Comparison of ENCODE assay signal across 12 cellular contexts in genomic region chr19:1079566-1080111, GRCh38. TPM values are rescaled to one million over a fixed set of nuclear protein-coding genes. Genes with fewer than 3 reads are reported as not detected.
DNase-seq lines count a peak whose midpoint lies in the region; ATAC-seq and TF ChIP-seq lines count a peak whose summit lies in the region.
"Had no signal": no experiment of that assay in that cellular context is flagged by ENCODE, and none has a peak within 500 bp of the region (broad histone marks: within the 10 kb centered on the region; RNA-seq: fewer than 3 reads in every experiment).

No MANE protein-coding gene starts in this region.

- no peak overlapping the region for H3K4me3 Mint-ChIP-seq in glutamatergic neuron (ENCODE audit: unreplicated experiment)

- intact Hi-C loops in Right ventricle myocardium superior (cut with DNase I) (no loop called here), left ventricle myocardium inferior (cut with micrococcal nuclease) (no loop called here), right lobe of liver (cut with DNase I) (no loop called here), upper lobe of right lung (cut with DNase I) (loop anchor here (10.0 kb wide), 1 partner anchor 45 kb away; no protein-coding TSS in a partner anchor)

- in situ Hi-C loops in HAP-1 (cut with MboI; ENCODE audit: low sequenced_read_pairs): no loop called here

- TF ChIP-seq CTCF in left ventricle myocardium inferior (IDR thresholded peaks at IDR 0.05; ENCODE audit: borderline replicate concordance) (no peak), right lobe of liver (IDR thresholded peaks at IDR 0.05) (no peak), upper lobe of right lung (IDR thresholded peaks at IDR 0.05) (no peak), glutamatergic neuron (IDR thresholded peaks at IDR 0.05; ENCODE audit: partially characterized antibody, unreplicated experiment) (no peak)

- H3K27ac ChIP-seq in left ventricle myocardium inferior (replicated peaks): no peak overlapping the region
- no peak overlapping the region for H3K27ac ChIP-seq in right lobe of liver
- no peak overlapping the region for H3K27ac ChIP-seq in upper lobe of right lung
- H3K27ac ChIP-seq: thoracic aorta had no signal

- H3K4me1 Mint-ChIP-seq in glutamatergic neuron (ENCODE audit: low read depth, unreplicated experiment): no peaks in the 10 kb centered on the region

- H3K4me1 ChIP-seq in left ventricle myocardium inferior (peaks cover 15% of the 10 kb centered on the region), right lobe of liver (peaks cover 0 to 26% (median 6%) of the 10 kb centered on the region in 4 donors), upper lobe of right lung (peaks cover 38% of the 10 kb centered on the region), HAP-1 (peaks cover 3% of the 10 kb centered on the region; the same call in 1 of the 2 replicates)

- DNase-seq in Right ventricle myocardium superior (peak; percentile 42), left ventricle myocardium inferior (no peak), activated T-helper 1 cell treated with Interleukin-2 at 50 U/mL for 16 hours (ENCODE audit: low read depth) (peak; percentile 53), right lobe of liver (peak in 2 of 3 donors; percentile 27 to 53), upper lobe of right lung (peak; percentile 72), HT-29 (ENCODE audit: low spot score) (no peak), glutamatergic neuron (no peak), HAP-1 (ENCODE audit: low spot score in 2 of 2) (no peak)
- DNase-seq: HCEC 1CT, MM.1S, small intestine had no signal

- no peak overlapping the region for H3K4me3 ChIP-seq in left ventricle myocardium inferior
- H3K4me3 ChIP-seq in right lobe of liver: no peak overlapping the region
- H3K4me3 ChIP-seq in upper lobe of right lung: no peak overlapping the region
- no peak overlapping the region for H3K4me3 ChIP-seq in HAP-1
- H3K4me3 ChIP-seq: thoracic aorta had no signal

- peaks cover 5% of the 10 kb centered on the region for H3K27me3 Mint-ChIP-seq in glutamatergic neuron (ENCODE audit: unreplicated experiment)

- H3K36me3 Mint-ChIP-seq in glutamatergic neuron (ENCODE audit: unreplicated experiment): no peaks in the 10 kb centered on the region

- H3K36me3 ChIP-seq in left ventricle myocardium inferior (no peaks in the 10 kb centered on the region), right lobe of liver (no peaks in the 10 kb centered on the region), upper lobe of right lung (peaks cover 40% of the 10 kb centered on the region), HAP-1 (replicated peaks) (peaks cover 7% of the 10 kb centered on the region; the same call in 1 of the 2 replicates)
- H3K36me3 ChIP-seq: thoracic aorta had no signal

- no peaks in the 10 kb centered on the region for H3K9me3 Mint-ChIP-seq in glutamatergic neuron (ENCODE audit: unreplicated experiment)

- H3K9me3 ChIP-seq in left ventricle myocardium inferior (replicated peaks): no peaks in the 10 kb centered on the region
- no peaks in the 10 kb centered on the region for H3K9me3 ChIP-seq in right lobe of liver
- H3K9me3 ChIP-seq in upper lobe of right lung: no peaks in the 10 kb centered on the region
- no peaks in the 10 kb centered on the region for H3K9me3 ChIP-seq in HAP-1
- H3K9me3 ChIP-seq: thoracic aorta had no signal

- no peak for ATAC-seq in Right ventricle myocardium superior (ENCODE audit: poor library complexity)
- no peak for ATAC-seq in right lobe of liver
- no peak for ATAC-seq in upper lobe of right lung

- H3K27ac Mint-ChIP-seq in glutamatergic neuron (ENCODE audit: unreplicated experiment): no peak overlapping the region

- H3K27me3 ChIP-seq in left ventricle myocardium inferior (ENCODE audit: low read depth): no peaks in the 10 kb centered on the region
- H3K27me3 ChIP-seq in right lobe of liver: no peaks in the 10 kb centered on the region
- no peaks in the 10 kb centered on the region for H3K27me3 ChIP-seq in upper lobe of right lung
- H3K27me3 ChIP-seq in HAP-1 (ENCODE audit: low read depth): no peaks in the 10 kb centered on the region

- WGBS in right lobe of liver (ENCODE audit: insufficient coverage, low coverage, low lambda C conversion rate, missing lambda C conversion rate): 51% methylated on average over 5 of the region's 45 CpGs

- no peak for TF ChIP-seq POLR2A in right lobe of liver (IDR thresholded peaks at IDR 0.05)

RNA-seq across cellular contexts. Expression of gene ARHGAP45, which starts 12.7 kb away (rescaled TPM):
- 5.1 TPM for total RNA-seq in Right ventricle myocardium superior
- total RNA-seq in left ventricle myocardium inferior: 4.8 TPM
- total RNA-seq in right lobe of liver: 1 to 10 TPM; 4.2 to 10.0 (median 7.3) TPM
- total RNA-seq in upper lobe of right lung: 98.2 TPM
- total RNA-seq in HT-29 (2014; rRNA removed; shearing (Covaris generic)): 93.3 and 102 TPM in 2 replicates
- total RNA-seq in glutamatergic neuron (ENCODE audit: unreplicated experiment): 1.7 TPM

RNA-seq across cellular contexts. Expression of gene POLR2E, which starts 15.5 kb away (rescaled TPM):
- total RNA-seq in Right ventricle myocardium superior: 146 TPM
- 140 TPM for total RNA-seq in left ventricle myocardium inferior
- 100 to 1,000 TPM; 112 to 256 (median 131) TPM for total RNA-seq in right lobe of liver
- total RNA-seq in upper lobe of right lung: 155 TPM
- total RNA-seq in HT-29 (2014; rRNA removed; shearing (Covaris generic)): 394 and 395 TPM in 2 replicates
- total RNA-seq in glutamatergic neuron (ENCODE audit: unreplicated experiment): 140 TPM

RNA-seq across cellular contexts. Expression of gene GPX4, which starts 24.2 kb away (rescaled TPM):
- total RNA-seq in Right ventricle myocardium superior (345 TPM), left ventricle myocardium inferior (327 TPM), right lobe of liver (100 to 1,000 TPM; 204 to 389 (median 212) TPM), upper lobe of right lung (387 TPM), glutamatergic neuron (ENCODE audit: unreplicated experiment) (210 TPM)
- total RNA-seq in HT-29 (2014; rRNA removed; shearing (Covaris generic)): 1,102 and 1,117 TPM in 2 replicates

RNA-seq across cellular contexts. Expression of gene ABCA7, which starts 39.7 kb away (rescaled TPM):
- total RNA-seq in Right ventricle myocardium superior (5.2 TPM), left ventricle myocardium inferior (9.3 TPM), right lobe of liver (10 to 100 TPM in 3 of 6 experiments, 1 to 10 TPM in 3; 4.8 to 14.6 (median 9.1) TPM), upper lobe of right lung (51.0 TPM), glutamatergic neuron (ENCODE audit: unreplicated experiment) (110 TPM)
- total RNA-seq in HT-29 (2014; rRNA removed; shearing (Covaris generic)): 56.9 and 76.3 TPM in 2 replicates

RNA-seq across cellular contexts. Expression of gene CNN2, which starts 53.2 kb away (rescaled TPM):
- total RNA-seq in Right ventricle myocardium superior (69.8 TPM), left ventricle myocardium inferior (45.6 TPM), right lobe of liver (10 to 100 TPM; 16.4 to 53.8 (median 22.2) TPM), upper lobe of right lung (220 TPM), glutamatergic neuron (ENCODE audit: unreplicated experiment) (117 TPM)
- total RNA-seq in HT-29 (2014; rRNA removed; shearing (Covaris generic)): 265 and 298 TPM in 2 replicates

Comparison
In these comparisons a context has a peak if more than half of its experiments do, and no peak if none do; other contexts are left out.
1. DNase-seq: peak in Right ventricle myocardium superior (single experiment), activated T-helper 1 cell treated with Interleukin-2 at 50 U/mL for 16 hours (single experiment), right lobe of liver (2 of 3) and upper lobe of right lung (single experiment); none in left ventricle myocardium inferior (single experiment), HT-29 (single experiment), glutamatergic neuron (single experiment) and HAP-1 (0 of 2).